ENCODE assay signal across 15 cellular contexts in the genomic region with DNA sequence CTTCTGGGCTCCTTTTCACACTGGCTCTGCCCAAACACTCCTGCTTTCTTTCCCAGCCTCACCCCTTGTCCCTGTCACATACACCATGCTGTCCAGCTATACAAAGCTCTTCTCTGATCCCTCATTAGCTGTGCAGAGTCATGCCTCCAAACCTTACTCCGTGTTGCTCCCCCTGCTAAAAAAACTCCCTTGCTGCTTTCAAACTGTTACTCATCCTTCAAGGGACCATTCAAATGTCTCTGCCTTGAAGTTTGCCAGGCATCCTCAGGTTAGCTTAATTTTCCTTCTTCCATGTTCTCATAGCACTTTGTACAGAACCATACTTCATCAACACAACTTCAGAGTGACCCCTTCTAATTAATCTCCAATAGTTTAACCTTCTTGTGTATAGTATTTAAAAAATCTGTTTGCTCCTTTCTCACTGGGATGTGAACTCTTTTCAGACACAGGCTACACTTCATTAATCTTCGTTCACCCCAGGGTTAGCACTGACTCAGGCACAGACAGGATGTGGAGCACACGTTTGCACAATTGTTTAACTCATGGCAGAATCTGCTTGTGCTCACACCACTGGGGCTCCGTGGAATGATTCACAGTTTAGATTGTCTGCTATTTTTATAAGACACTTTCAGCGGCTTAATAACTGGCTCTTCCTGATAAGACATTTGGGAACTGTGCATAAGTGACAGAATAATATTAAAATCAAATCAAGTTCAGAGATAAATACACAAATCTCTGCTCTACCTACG. TPM values are rescaled to one million over a fixed set of nuclear protein-coding genes. Genes with fewer than 3 reads are reported as not detected.
DNase-seq lines count a peak whose midpoint lies in the region; ATAC-seq and TF ChIP-seq lines count a peak whose summit lies in the region.
"Had no signal": no experiment of that assay in that cellular context is flagged by ENCODE, and none has a peak within 500 bp of the region (broad histone marks: within the 10 kb centered on the region; RNA-seq: fewer than 3 reads in every experiment).

No MANE protein-coding gene starts in this region.

- H3K27me3 Mint-ChIP-seq in immature natural killer cell (ENCODE audit: low read depth in 3 of 3) = peaks cover 4 to 13% (median 4%) of the 10 kb centered on the region in 3 donors

- no peaks in the 10 kb centered on the region for H3K9me3 Mint-ChIP-seq in immature natural killer cell

- WGBS in body of pancreas, 2 donors = 45 to 46% methylated on average over 6 of the region's 6 CpGs

- H3K4me3 ChIP-seq in AG09309 (ENCODE audit: control insufficient read depth, low read depth, low read length) (no peak overlapping the region), body of pancreas (no peak overlapping the region)
- H3K4me3 ChIP-seq: colonic mucosa, thoracic aorta had no signal

- H3K4me1 ChIP-seq in foreskin keratinocyte (peaks cover 9% of the 10 kb centered on the region), body of pancreas (no peaks in the 10 kb centered on the region)
- H3K4me1 ChIP-seq: colonic mucosa had no signal

- no peaks in the 10 kb centered on the region for H3K36me3 ChIP-seq in body of pancreas (replicated peaks in 1 of 2; ENCODE audit: insufficient read depth in 1 of 2, low read depth in 2 of 2)
- H3K36me3 ChIP-seq: colonic mucosa, thoracic aorta had no signal

- H3K36me3 Mint-ChIP-seq in immature natural killer cell = no peaks in the 10 kb centered on the region

- no peak overlapping the region for H3K4me3 Mint-ChIP-seq in immature natural killer cell
- H3K4me3 Mint-ChIP-seq: CD8-positive, alpha-beta memory T cell had no signal

- H3K27ac ChIP-seq in foreskin keratinocyte (no peak overlapping the region), body of pancreas (no peak overlapping the region)
- H3K27ac ChIP-seq: colonic mucosa, HL-60, thoracic aorta had no signal

- ATAC-seq in GM21576 (IDR thresholded peaks at IDR 0.05; ENCODE audit: unreplicated experiment) (peak; percentile 61), foreskin keratinocyte (peak; percentile 83), body of pancreas (no peak), GM21529 (IDR thresholded peaks at IDR 0.05; ENCODE audit: unreplicated experiment) (no peak)

- no peak overlapping the region for H3K27ac Mint-ChIP-seq in immature natural killer cell
- H3K27ac Mint-ChIP-seq: CD8-positive, alpha-beta memory T cell had no signal

- intact Hi-C loops in body of pancreas (cut with DNase I) = no loop called here

- no peaks in the 10 kb centered on the region for H3K9me3 ChIP-seq in body of pancreas
- H3K9me3 ChIP-seq: colonic mucosa, thoracic aorta had no signal

- no peak for TF ChIP-seq CTCF in AG09309 (IDR thresholded peaks at IDR 0.05; ENCODE audit: control insufficient read depth, insufficient read depth, low read depth, low read length, missing control alignments)
- no peak for TF ChIP-seq CTCF in foreskin keratinocyte (conservative IDR thresholded peaks at IDR 0.05)
- TF ChIP-seq CTCF in body of pancreas (IDR thresholded peaks at IDR 0.05) = no peak

- H3K4me1 Mint-ChIP-seq in immature natural killer cell = no peaks in the 10 kb centered on the region
- H3K4me1 Mint-ChIP-seq: CD8-positive, alpha-beta memory T cell had no signal

- no peak for TF ChIP-seq POLR2A in body of pancreas (IDR thresholded peaks at IDR 0.05)

- H3K27me3 ChIP-seq in foreskin keratinocyte = no peaks in the 10 kb centered on the region
- H3K27me3 ChIP-seq in body of pancreas = no peaks in the 10 kb centered on the region
- H3K27me3 ChIP-seq: colonic mucosa had no signal

- peak; percentile 32 for DNase-seq in AG09309 (ENCODE audit: low read depth)
- peak; percentile 55 for DNase-seq in NOMO-1 treated with DMSO at 0.1 percent for 48 hours (lab: John Stamatoyannopoulos, UW; ENCODE audit: unreplicated experiment)
- DNase-seq in foreskin keratinocyte = peak; percentile 51 to 62
- DNase-seq in body of pancreas = no peak
- no peak for DNase-seq in immature natural killer cell
- no peak for DNase-seq in SHP77 treated with DMSO at 0.1 percent for 48 hours (lab: John Stamatoyannopoulos, UW)
- DNase-seq: activated CD4-positive, alpha-beta T cell treated with anti-CD3 and anti-CD28 coated beads, Interleukin-2, amount 50 U/mL, for 48 hours; CD8-positive, alpha-beta memory T cell; colonic mucosa; left cardiac atrium; NCI-H526 treated with DMSO at 0.1 percent for 48 hours had no signal

RNA-seq across cellular contexts. Expression of gene SEL1L3, which starts 21.4 kb away (rescaled TPM):
- total RNA-seq in foreskin keratinocyte (31.7 and 33.3 TPM in 2 replicates), body of pancreas (10 to 100 TPM; 32.3 to 64.1 TPM)
- polyA plus RNA-seq in foreskin keratinocyte (15.8 and 17.2 TPM in 2 replicates), immature natural killer cell (10 to 100 TPM; 17.1 to 58.8 (median 22.1) TPM)

RNA-seq across cellular contexts. Expression of gene SMIM20, which starts 29.8 kb away (rescaled TPM):
- total RNA-seq in foreskin keratinocyte (21.2 and 28.6 TPM in 2 replicates), body of pancreas (10 to 100 TPM in 1 of 2 donors, under 1 TPM in 1; 0.99 to 21.5 TPM)
- polyA plus RNA-seq in foreskin keratinocyte (26.1 and 31.3 TPM in 2 replicates), immature natural killer cell (10 to 100 TPM; 34.8 to 51.6 (median 36.9) TPM)

Comparison
In these comparisons a context has a peak if more than half of its experiments do, and no peak if none do; other contexts are left out.
1. DNase-seq: peak in AG09309 (single experiment), NOMO-1 treated with DMSO at 0.1 percent for 48 hours (single experiment) and foreskin keratinocyte (2 of 2); none in body of pancreas (0 of 4), immature natural killer cell (0 of 3) and SHP77 treated with DMSO at 0.1 percent for 48 hours (single experiment).
2. ATAC-seq: peak in GM21576 (single experiment) and foreskin keratinocyte (single experiment); none in body of pancreas (single experiment) and GM21529 (single experiment).